ENCODE assay signal across 2 cellular contexts in genomic region chr14:20986811-20987210, GRCh38.
TF ChIP-seq lines count a peak whose summit lies in the region.

No MANE protein-coding gene starts in this region.

TF ChIP-seq in HCT116, 20 proteins besides CTCF, POLR2A, EP300 and RAD21:
- no peak for TF ChIP-seq REST (IDR thresholded peaks at IDR 0.05; ENCODE audit: low read depth)
- no peak for TF ChIP-seq ELF1 (IDR thresholded peaks at IDR 0.05; ENCODE audit: borderline replicate concordance, low read depth)
- TF ChIP-seq, protein P1, sequence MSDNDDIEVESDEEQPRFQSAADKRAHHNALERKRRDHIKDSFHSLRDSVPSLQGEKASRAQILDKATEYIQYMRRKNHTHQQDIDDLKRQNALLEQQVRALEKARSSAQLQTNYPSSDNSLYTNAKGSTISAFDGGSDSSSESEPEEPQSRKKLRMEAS (IDR thresholded peaks at IDR 0.05): no peak
- peak; percentile 83 for TF ChIP-seq FOSL1 (IDR thresholded peaks at IDR 0.05; ENCODE audit: low read depth)
- no peak for TF ChIP-seq ZFX (IDR thresholded peaks at IDR 0.05)
- TF ChIP-seq ZNF274 (IDR thresholded peaks at IDR 0.05; ENCODE audit: low read depth, low read length): no peak
- no peak for TF ChIP-seq YY1 (IDR thresholded peaks at IDR 0.05; ENCODE audit: extremely low read depth, insufficient replicate concordance, low read depth, low read length)
- TF ChIP-seq SRF (IDR thresholded peaks at IDR 0.05; ENCODE audit: low read depth): no peak
- no peak; the same call in 1 of the 2 replicates for TF ChIP-seq CBX3 (IDR thresholded peaks at IDR 0.05; ENCODE audit: low read depth)
- no peak for TF ChIP-seq EZH2phosphoT487 (IDR thresholded peaks at IDR 0.05; ENCODE audit: borderline replicate concordance)
- TF ChIP-seq, protein P2, sequence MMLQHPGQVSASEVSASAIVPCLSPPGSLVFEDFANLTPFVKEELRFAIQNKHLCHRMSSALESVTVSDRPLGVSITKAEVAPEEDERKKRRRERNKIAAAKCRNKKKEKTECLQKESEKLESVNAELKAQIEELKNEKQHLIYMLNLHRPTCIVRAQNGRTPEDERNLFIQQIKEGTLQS (IDR thresholded peaks at IDR 0.05): no peak
- TF ChIP-seq SIN3A (IDR thresholded peaks at IDR 0.05; ENCODE audit: low read depth): no peak
- TF ChIP-seq CEBPB (IDR thresholded peaks at IDR 0.05; ENCODE audit: low read depth): no peak
- TF ChIP-seq SP1 (IDR thresholded peaks at IDR 0.05; ENCODE audit: low read depth): peak; percentile 35; the same call in 1 of the 2 replicates
- no peak for TF ChIP-seq POLR2AphosphoS5 (IDR thresholded peaks at IDR 0.05; ENCODE audit: low read depth, low read length)
- TF ChIP-seq EGR1 (IDR thresholded peaks at IDR 0.05; ENCODE audit: low read depth): no peak
- TF ChIP-seq EZH2 (IDR thresholded peaks at IDR 0.05): no peak
- TF ChIP-seq TCF7L2 (IDR thresholded peaks at IDR 0.05; ENCODE audit: borderline replicate concordance, extremely low read depth, insufficient read depth, insufficient read length): no peak
- peak; percentile 81 for TF ChIP-seq JUND (IDR thresholded peaks at IDR 0.05)

TF ChIP-seq in K562, 482 proteins besides CTCF, POLR2A, EP300 and RAD21 (continues in another document):
- TF ChIP-seq PURB (CRISPR knock-in tag; IDR thresholded peaks at IDR 0.05; ENCODE audit: low read depth) (no peak), CEBPG (CRISPR knock-in tag; IDR thresholded peaks at IDR 0.05) (no peak), CEBPG (tag; conservative IDR thresholded peaks at IDR 0.05 in 1 of 2, IDR thresholded peaks at IDR 0.05 in 1 of 2) (no peak), ZNF695 (CRISPR knock-in tag; IDR thresholded peaks at IDR 0.05) (no peak), ZNF124 (CRISPR knock-in tag; IDR thresholded peaks at IDR 0.05) (no peak), CXXC5 (CRISPR knock-in tag; IDR thresholded peaks at IDR 0.05) (no peak), FOSL1 (tag; conservative IDR thresholded peaks at IDR 0.05) (peak; percentile 89), MAFK (IDR thresholded peaks at IDR 0.05; ENCODE audit: low read length) (no peak; the same call in 1 of the 2 replicates), LCOR (CRISPR knock-in tag; IDR thresholded peaks at IDR 0.05) (no peak), ATF2 (CRISPR knock-in tag; IDR thresholded peaks at IDR 0.05) (no peak), ETV6 (IDR thresholded peaks at IDR 0.05; ENCODE audit: borderline replicate concordance in 1 of 2, low read depth in 2 of 2, low read length in 1 of 2) (no peak), ETV6 (CRISPR knock-in tag; IDR thresholded peaks at IDR 0.05; ENCODE audit: borderline replicate concordance) (no peak), NR0B1 (IDR thresholded peaks at IDR 0.05; ENCODE audit: partially characterized antibody) (no peak), DDX20 (tag; IDR thresholded peaks at IDR 0.05; ENCODE audit: low read depth) (no peak), ZNF384 (IDR thresholded peaks at IDR 0.05; ENCODE audit: low read depth, low read length) (no peak), MTF1 (CRISPR knock-in tag; IDR thresholded peaks at IDR 0.05; ENCODE audit: borderline replicate concordance) (no peak), ZKSCAN1 (IDR thresholded peaks at IDR 0.05; ENCODE audit: low read depth, low read length) (no peak), ZNF586 (CRISPR knock-in tag; conservative IDR thresholded peaks at IDR 0.05) (no peak), REST (CRISPR knock-in tag; IDR thresholded peaks at IDR 0.05; ENCODE audit: low read depth) (no peak), JUND (IDR thresholded peaks at IDR 0.05; ENCODE audit: borderline replicate concordance, low read depth, low read length) (peak; percentile 81; the same call in 1 of the 2 replicates), JUND (tag; IDR thresholded peaks at IDR 0.05; ENCODE audit: borderline replicate concordance, low read depth, low read length) (peak; percentile 70; the same call in 1 of the 3 replicates), MCM3 (IDR thresholded peaks at IDR 0.05) (no peak), ZNF639 (CRISPR knock-in tag; conservative IDR thresholded peaks at IDR 0.05 in 1 of 2, IDR thresholded peaks at IDR 0.05 in 1 of 2) (no peak), ZNF263 (CRISPR knock-in tag; IDR thresholded peaks at IDR 0.05; ENCODE audit: borderline replicate concordance) (no peak), JUN (IDR thresholded peaks at IDR 0.05; ENCODE audit: borderline replicate concordance, low read depth, low read length) (peak; percentile 69), JUN (CRISPR knock-in tag; IDR thresholded peaks at IDR 0.05; ENCODE audit: borderline replicate concordance) (no peak), NCOA6 (IDR thresholded peaks at IDR 0.05) (no peak), SMARCA4 (IDR thresholded peaks at IDR 0.05) (peak; percentile 49; the same call in 1 of the 2 replicates), ZZZ3 (IDR thresholded peaks at IDR 0.05) (no peak), U2AF2 (optimal IDR thresholded peaks at IDR 0.05; ENCODE audit: low read depth, low read length) (no peak), FOXA3 (CRISPR knock-in tag; conservative IDR thresholded peaks at IDR 0.05 in 1 of 2, IDR thresholded peaks at IDR 0.05 in 1 of 2) (no peak), ZC3H11A (IDR thresholded peaks at IDR 0.05; ENCODE audit: low read depth, low read length) (no peak), MEIS2 (IDR thresholded peaks at IDR 0.05; ENCODE audit: partially characterized antibody) (no peak), GATAD2B (IDR thresholded peaks at IDR 0.05; ENCODE audit: borderline replicate concordance) (no peak), CBFA2T2 (conservative IDR thresholded peaks at IDR 0.05) (no peak), ARID1B (IDR thresholded peaks at IDR 0.05) (peak; percentile 35), STAT5A (IDR thresholded peaks at IDR 0.05; ENCODE audit: borderline replicate concordance, low read length) (no peak), HDAC1 (IDR thresholded peaks at IDR 0.05) (no peak)
- TF ChIP-seq, protein P3, sequence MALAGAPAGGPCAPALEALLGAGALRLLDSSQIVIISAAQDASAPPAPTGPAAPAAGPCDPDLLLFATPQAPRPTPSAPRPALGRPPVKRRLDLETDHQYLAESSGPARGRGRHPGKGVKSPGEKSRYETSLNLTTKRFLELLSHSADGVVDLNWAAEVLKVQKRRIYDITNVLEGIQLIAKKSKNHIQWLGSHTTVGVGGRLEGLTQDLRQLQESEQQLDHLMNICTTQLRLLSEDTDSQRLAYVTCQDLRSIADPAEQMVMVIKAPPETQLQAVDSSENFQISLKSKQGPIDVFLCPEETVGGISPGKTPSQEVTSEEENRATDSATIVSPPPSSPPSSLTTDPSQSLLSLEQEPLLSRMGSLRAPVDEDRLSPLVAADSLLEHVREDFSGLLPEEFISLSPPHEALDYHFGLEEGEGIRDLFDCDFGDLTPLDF (CRISPR knock-in tag; IDR thresholded peaks at IDR 0.05): no peak
- TF ChIP-seq, protein P4, sequence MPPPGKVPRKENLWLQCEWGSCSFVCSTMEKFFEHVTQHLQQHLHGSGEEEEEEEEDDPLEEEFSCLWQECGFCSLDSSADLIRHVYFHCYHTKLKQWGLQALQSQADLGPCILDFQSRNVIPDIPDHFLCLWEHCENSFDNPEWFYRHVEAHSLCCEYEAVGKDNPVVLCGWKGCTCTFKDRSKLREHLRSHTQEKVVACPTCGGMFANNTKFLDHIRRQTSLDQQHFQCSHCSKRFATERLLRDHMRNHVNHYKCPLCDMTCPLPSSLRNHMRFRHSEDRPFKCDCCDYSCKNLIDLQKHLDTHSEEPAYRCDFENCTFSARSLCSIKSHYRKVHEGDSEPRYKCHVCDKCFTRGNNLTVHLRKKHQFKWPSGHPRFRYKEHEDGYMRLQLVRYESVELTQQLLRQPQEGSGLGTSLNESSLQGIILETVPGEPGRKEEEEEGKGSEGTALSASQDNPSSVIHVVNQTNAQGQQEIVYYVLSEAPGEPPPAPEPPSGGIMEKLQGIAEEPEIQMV (tag; conservative IDR thresholded peaks at IDR 0.05; ENCODE audit: low read depth): no peak
- TF ChIP-seq, protein P5, sequence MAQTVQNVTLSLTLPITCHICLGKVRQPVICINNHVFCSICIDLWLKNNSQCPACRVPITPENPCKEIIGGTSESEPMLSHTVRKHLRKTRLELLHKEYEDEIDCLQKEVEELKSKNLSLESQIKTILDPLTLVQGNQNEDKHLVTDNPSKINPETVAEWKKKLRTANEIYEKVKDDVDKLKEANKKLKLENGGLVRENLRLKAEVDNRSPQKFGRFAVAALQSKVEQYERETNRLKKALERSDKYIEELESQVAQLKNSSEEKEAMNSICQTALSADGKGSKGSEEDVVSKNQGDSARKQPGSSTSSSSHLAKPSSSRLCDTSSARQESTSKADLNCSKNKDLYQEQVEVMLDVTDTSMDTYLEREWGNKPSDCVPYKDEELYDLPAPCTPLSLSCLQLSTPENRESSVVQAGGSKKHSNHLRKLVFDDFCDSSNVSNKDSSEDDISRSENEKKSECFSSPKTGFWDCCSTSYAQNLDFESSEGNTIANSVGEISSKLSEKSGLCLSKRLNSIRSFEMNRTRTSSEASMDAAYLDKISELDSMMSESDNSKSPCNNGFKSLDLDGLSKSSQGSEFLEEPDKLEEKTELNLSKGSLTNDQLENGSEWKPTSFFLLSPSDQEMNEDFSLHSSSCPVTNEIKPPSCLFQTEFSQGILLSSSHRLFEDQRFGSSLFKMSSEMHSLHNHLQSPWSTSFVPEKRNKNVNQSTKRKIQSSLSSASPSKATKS (CRISPR knock-in tag; IDR thresholded peaks at IDR 0.05): no peak
- TF ChIP-seq, protein P6, sequence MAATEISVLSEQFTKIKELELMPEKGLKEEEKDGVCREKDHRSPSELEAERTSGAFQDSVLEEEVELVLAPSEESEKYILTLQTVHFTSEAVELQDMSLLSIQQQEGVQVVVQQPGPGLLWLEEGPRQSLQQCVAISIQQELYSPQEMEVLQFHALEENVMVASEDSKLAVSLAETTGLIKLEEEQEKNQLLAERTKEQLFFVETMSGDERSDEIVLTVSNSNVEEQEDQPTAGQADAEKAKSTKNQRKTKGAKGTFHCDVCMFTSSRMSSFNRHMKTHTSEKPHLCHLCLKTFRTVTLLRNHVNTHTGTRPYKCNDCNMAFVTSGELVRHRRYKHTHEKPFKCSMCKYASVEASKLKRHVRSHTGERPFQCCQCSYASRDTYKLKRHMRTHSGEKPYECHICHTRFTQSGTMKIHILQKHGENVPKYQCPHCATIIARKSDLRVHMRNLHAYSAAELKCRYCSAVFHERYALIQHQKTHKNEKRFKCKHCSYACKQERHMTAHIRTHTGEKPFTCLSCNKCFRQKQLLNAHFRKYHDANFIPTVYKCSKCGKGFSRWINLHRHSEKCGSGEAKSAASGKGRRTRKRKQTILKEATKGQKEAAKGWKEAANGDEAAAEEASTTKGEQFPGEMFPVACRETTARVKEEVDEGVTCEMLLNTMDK (IDR thresholded peaks at IDR 0.05; ENCODE audit: borderline replicate concordance, insufficient read depth, low read depth, low read length, poor library complexity, severe bottlenecking): no peak
- TF ChIP-seq, protein P2 (IDR thresholded peaks at IDR 0.05): peak; percentile 82
- TF ChIP-seq, protein P2 (CRISPR knock-in tag; conservative IDR thresholded peaks at IDR 0.05): no peak
